Comparison of ENCODE assay signal across 21 cellular contexts in the genomic region with DNA sequence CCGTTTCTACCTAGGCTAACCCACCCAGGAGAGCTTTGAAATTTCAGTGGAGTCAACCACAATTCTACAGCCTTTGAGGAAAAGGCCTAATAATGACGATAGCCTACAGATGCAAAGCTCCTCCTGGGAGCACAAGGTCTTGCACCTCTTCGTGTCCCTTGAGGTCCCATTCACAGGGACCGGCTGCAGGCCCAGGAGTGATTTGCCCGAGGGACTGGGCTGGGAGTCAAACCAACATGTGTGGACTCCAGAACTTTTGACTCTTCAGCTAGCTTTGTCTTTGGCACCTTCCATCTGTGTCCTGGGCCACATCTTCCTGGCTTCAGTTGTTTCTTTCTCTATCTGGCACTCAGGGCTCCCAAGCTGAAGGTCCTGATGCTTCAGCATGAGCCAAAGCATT.
A peak's percentile ranks its signal among the peaks of the same experiment; 100 is the strongest.
DNase-seq lines count a peak whose midpoint lies in the region; ATAC-seq, FAIRE-seq and TF ChIP-seq lines count a peak whose summit lies in the region.
"Had no signal": no experiment of that assay in that cellular context is flagged by ENCODE, and none has a peak within 500 bp of the region (broad histone marks: within the 10 kb centered on the region; RNA-seq: fewer than 3 reads in every experiment).

No MANE protein-coding gene starts in this region.

- H3K27ac ChIP-seq in A549 (peak overlapping the region; percentile 78 to 94), Panc1 (ENCODE audit: low read length) (peak overlapping the region; percentile 73), osteoblast (ENCODE audit: low read depth, low read length) (no peak overlapping the region), suprapubic skin (no peak overlapping the region)
- H3K27ac ChIP-seq: HL-60 had no signal

- no peaks in the 10 kb centered on the region for H3K9me3 ChIP-seq in A549
- H3K9me3 ChIP-seq in Panc1 (ENCODE audit: control insufficient read depth, insufficient read depth, low read depth, low read length): no peaks in the 10 kb centered on the region
- H3K9me3 ChIP-seq in osteoblast (ENCODE audit: low read depth, low read length): no peaks in the 10 kb centered on the region
- H3K9me3 ChIP-seq in suprapubic skin: no peaks in the 10 kb centered on the region
- H3K9me3 ChIP-seq: Caco-2, HAP-1 had no signal

- no peak overlapping the region for H3K4me3 Mint-ChIP-seq in effector memory CD8-positive, alpha-beta T cell
- H3K4me3 Mint-ChIP-seq in natural killer cell (no peak overlapping the region), type B pancreatic cell (no peak overlapping the region)

- H3K27me3 ChIP-seq in Panc1 (ENCODE audit: control insufficient read depth, insufficient read depth, low read length) (no peaks in the 10 kb centered on the region), osteoblast (ENCODE audit: insufficient read depth, low read length) (no peaks in the 10 kb centered on the region), suprapubic skin (no peaks in the 10 kb centered on the region)

- POLR2A ChIA-PET in A549 (lab: Yijun Ruan, JAX): interaction anchor here (0.6 kb wide), 1 partner anchor 42 kb away, joined by 3 read pairs; no protein-coding TSS in a partner anchor
- POLR2A ChIA-PET in Panc1 (lab: Charles Lee): no interaction called here

- ATAC-seq in A549 (no peak), Panc1 (no peak), natural killer cell (no peak)
- no peak for ATAC-seq in effector memory CD8-positive, alpha-beta T cell (replicated peaks)
- ATAC-seq: GM12878, K562, PC-3 had no signal

- no peak for TF ChIP-seq EP300 in A549 (IDR thresholded peaks at IDR 0.05)
- TF ChIP-seq EP300 in suprapubic skin (IDR thresholded peaks at IDR 0.05): no peak

- H3K4me2 ChIP-seq in A549 (no peak overlapping the region; the same call in 1 of the 3 replicates), osteoblast (ENCODE audit: insufficient read depth, low read length) (no peak overlapping the region)

- DNase-seq in A549 (ENCODE audit: low read depth in 1 of 2, low spot score in 1 of 2): no peak
- DNase-seq in Panc1 (ENCODE audit: low read depth, low spot score): no peak
- no peak for DNase-seq in effector memory CD8-positive, alpha-beta T cell
- peak; percentile 69 for DNase-seq in osteoblast (ENCODE audit: insufficient read length, low spot score, missing footprints)
- DNase-seq in natural killer cell: no peak
- no peak for DNase-seq in type B pancreatic cell (ENCODE audit: extremely low spot score, unreplicated experiment)
- no peak for DNase-seq in suprapubic skin (ENCODE audit: low spot score in 2 of 2)
- no peak for DNase-seq in NCI-H2081 treated with DMSO at 0.1 percent for 48 hours (lab: John Stamatoyannopoulos, UW)
- DNase-seq: Caco-2, NCI-H1048, NCI-H2107, NCI-H226, NCI-H69, PC-3, SHP77 had no signal

- in situ Hi-C loops in Panc1 (cut with HindIII; ENCODE audit: low pct_unique_long_range_greater_than_20kb, low sequenced_read_pairs): no loop called here

- no peak for FAIRE-seq in A549 (lab: Jason Lieb, UNC)
- FAIRE-seq: A204.1, GM12878, GM18507, K562 had no signal

- BruUV-seq in Panc1 (replicated peaks; lab: Mats Ljungman, UMichigan): no TSS peak

- TF ChIP-seq RAD21 in A549 (conservative IDR thresholded peaks at IDR 0.05 in 1 of 2, IDR thresholded peaks at IDR 0.05 in 1 of 2): no peak

- H3K4me1 ChIP-seq in A549 (peaks cover 40% of the 10 kb centered on the region), Panc1 (ENCODE audit: control insufficient read depth, insufficient read depth, low read length) (peaks cover 37% of the 10 kb centered on the region), osteoblast (ENCODE audit: insufficient read depth, low read length) (peaks cover 27% of the 10 kb centered on the region), suprapubic skin (peaks cover 9% of the 10 kb centered on the region)
- H3K4me1 ChIP-seq: HAP-1 had no signal

- WGBS in A549 (ENCODE audit: missing lambda C conversion rate): 88% methylated on average over 5 of the region's 5 CpGs
- WGBS in suprapubic skin: 91% methylated on average over 5 of the region's 5 CpGs

- no peak overlapping the region for H3K4me3 ChIP-seq in A549
- no peak overlapping the region for H3K4me3 ChIP-seq in Panc1 (ENCODE audit: low read depth in 2 of 2, low read length in 2 of 2)
- no peak overlapping the region for H3K4me3 ChIP-seq in osteoblast (ENCODE audit: insufficient read depth, low read length)
- no peak overlapping the region for H3K4me3 ChIP-seq in suprapubic skin
- H3K4me3 ChIP-seq: GM12878, HAP-1, K562 had no signal

- CTCF ChIA-PET in A549 (lab: Yijun Ruan, JAX): interaction anchor here (0.8 to 1.5 kb wide), 3 partner anchors 10 to 100 kb away, joined by 3 read pairs; no protein-coding TSS in a partner anchor
- CTCF ChIA-PET in Panc1 (lab: Charles Lee): no interaction called here

- TF ChIP-seq POLR2A in A549 (IDR thresholded peaks at IDR 0.05; ENCODE audit: low read length) (no peak), suprapubic skin (IDR thresholded peaks at IDR 0.05) (no peak)

- H3K36me3 ChIP-seq in Panc1 (ENCODE audit: control insufficient read depth, insufficient read depth, low read length): no peaks in the 10 kb centered on the region
- H3K36me3 ChIP-seq in osteoblast (ENCODE audit: insufficient read depth, low read length): no peaks in the 10 kb centered on the region
- H3K36me3 ChIP-seq in suprapubic skin: no peaks in the 10 kb centered on the region
- H3K36me3 ChIP-seq: HAP-1 had no signal

- no peaks in the 10 kb centered on the region for H4K20me1 ChIP-seq in osteoblast (ENCODE audit: insufficient read depth, low read length)

- no peak overlapping the region for H2AFZ ChIP-seq in osteoblast (ENCODE audit: low read length)

- intact Hi-C loops in Panc1 (cut with micrococcal nuclease; ENCODE audit: unreplicated experiment) (no loop called here), natural killer cell (cut with micrococcal nuclease) (no loop called here)

- peaks cover 18 to 31% of the 10 kb centered on the region in 2 donors for H3K4me1 Mint-ChIP-seq in effector memory CD8-positive, alpha-beta T cell (ENCODE audit: low read depth in 2 of 2)
- H3K4me1 Mint-ChIP-seq in natural killer cell (peaks cover 19 to 29% of the 10 kb centered on the region in 2 donors), type B pancreatic cell (ENCODE audit: unreplicated experiment) (peaks cover 19% of the 10 kb centered on the region)

- no peaks in the 10 kb centered on the region for H3K9me3 Mint-ChIP-seq in effector memory CD8-positive, alpha-beta T cell
- H3K9me3 Mint-ChIP-seq in natural killer cell (no peaks in the 10 kb centered on the region), type B pancreatic cell (no peaks in the 10 kb centered on the region)

- no peaks in the 10 kb centered on the region for H3K79me2 ChIP-seq in osteoblast (ENCODE audit: insufficient read depth, low read length)

- TF ChIP-seq CTCF in A549 (IDR thresholded peaks at IDR 0.05): no peak
- no peak for TF ChIP-seq CTCF in Panc1 (IDR thresholded peaks at IDR 0.05)
- TF ChIP-seq CTCF in osteoblast (IDR thresholded peaks at IDR 0.05; ENCODE audit: extremely low read depth, low read depth, low read length): no peak
- TF ChIP-seq CTCF in natural killer cell (IDR thresholded peaks at IDR 0.05): no peak
- TF ChIP-seq CTCF in type B pancreatic cell (conservative IDR thresholded peaks at IDR 0.05): no peak
- no peak for TF ChIP-seq CTCF in suprapubic skin (IDR thresholded peaks at IDR 0.05)

- no peaks in the 10 kb centered on the region for H3K27me3 Mint-ChIP-seq in effector memory CD8-positive, alpha-beta T cell
- H3K27me3 Mint-ChIP-seq in natural killer cell (ENCODE audit: low read depth in 2 of 2): peaks cover 0 to 3% of the 10 kb centered on the region in 2 donors
- H3K27me3 Mint-ChIP-seq in type B pancreatic cell: no peaks in the 10 kb centered on the region

- H3K36me3 Mint-ChIP-seq in effector memory CD8-positive, alpha-beta T cell (ENCODE audit: insufficient read depth): no peaks in the 10 kb centered on the region
- H3K36me3 Mint-ChIP-seq in natural killer cell (no peaks in the 10 kb centered on the region), type B pancreatic cell (no peaks in the 10 kb centered on the region)

- H3K27ac Mint-ChIP-seq in effector memory CD8-positive, alpha-beta T cell: peak overlapping the region; percentile 69 to 92
- H3K27ac Mint-ChIP-seq in natural killer cell: peak overlapping the region in 1 of 2 donors; percentile 22
- no peak overlapping the region for H3K27ac Mint-ChIP-seq in type B pancreatic cell

TF ChIP-seq in A549, 52 proteins besides CTCF, POLR2A, EP300 and RAD21:
- TF ChIP-seq CBX8 (IDR thresholded peaks at IDR 0.05) (no peak), ZNF302 (CRISPR knock-in tag; IDR thresholded peaks at IDR 0.05) (no peak), EHF (CRISPR knock-in tag; IDR thresholded peaks at IDR 0.05) (no peak), KDM1A (IDR thresholded peaks at IDR 0.05; ENCODE audit: low read depth) (no peak)

Comparison
In these comparisons a context has a peak if more than half of its experiments do, and no peak if none do; other contexts are left out.
1. H3K27ac ChIP-seq: peak in A549 (2 of 2) and Panc1 (single experiment); none in osteoblast (single experiment) and suprapubic skin (single experiment).